27 cellular contexts compared by ENCODE assay signal in genomic region chr3:177230641-177231040, GRCh38.
"Had no signal": no experiment of that assay in that cellular context is flagged by ENCODE, and none has a peak within 500 bp of the region (broad histone marks: within the 10 kb centered on the region; RNA-seq: fewer than 3 reads in every experiment).

No MANE protein-coding gene starts in this region.

- H3K4me1 Mint-ChIP-seq: activated CD4-positive, alpha-beta memory T cell treated with anti-CD3 and anti-CD28 coated beads, Interleukin-2, amount 10 ng/mL, durations not matched to agents 7 days and 5 days; brain; WTC11 had no signal

- H3K4me1 ChIP-seq: ascending aorta, breast epithelium, colonic mucosa had no signal

- H3K27me3 ChIP-seq: ascending aorta, breast epithelium, cardiac muscle cell, colonic mucosa had no signal

- H3K9me3 ChIP-seq: ascending aorta, breast epithelium, colonic mucosa had no signal

- H3K4me3 Mint-ChIP-seq: activated CD4-positive, alpha-beta memory T cell treated with anti-CD3 and anti-CD28 coated beads, Interleukin-2, amount 10 ng/mL, durations not matched to agents 7 days and 5 days; activated CD4-positive, alpha-beta T cell treated with anti-CD3 and anti-CD28 coated beads, Interleukin-2, amount 10 ng/mL, durations not matched to agents 7 days and 5 days; activated naive CD4-positive, alpha-beta T cell treated with anti-CD3 and anti-CD28 coated beads, Interleukin-2, amount 10 ng/mL, durations not matched to agents 7 days and 5 days; activated naive CD8-positive, alpha-beta T cell treated with anti-CD3 and anti-CD28 coated beads, Interleukin-2, amount 10 ng/mL, durations not matched to agents 7 days and 5 days; activated T-cell treated with anti-CD3 and anti-CD28 coated beads, Interleukin-2, amount 50 U/mL, for 24 hours; activated T-cell treated with anti-CD3 and anti-CD28 coated beads, Interleukin-2, amount 50 U/mL, for 72 hours; brain; WTC11 had no signal

- H3K27ac ChIP-seq: ascending aorta, breast epithelium, cardiac muscle cell, colonic mucosa, VCaP had no signal

- H3K4me3 ChIP-seq: ascending aorta, breast epithelium, cardiac muscle cell, colonic mucosa had no signal

- H3K27ac Mint-ChIP-seq: activated CD4-positive, alpha-beta memory T cell treated with anti-CD3 and anti-CD28 coated beads, Interleukin-2, amount 10 ng/mL, durations not matched to agents 7 days and 5 days; activated CD4-positive, alpha-beta T cell treated with anti-CD3 and anti-CD28 coated beads, Interleukin-2, amount 10 ng/mL, durations not matched to agents 7 days and 5 days; activated naive CD4-positive, alpha-beta T cell treated with anti-CD3 and anti-CD28 coated beads, Interleukin-2, amount 10 ng/mL, durations not matched to agents 7 days and 5 days; activated naive CD4-positive, alpha-beta T cell treated with anti-CD3 and anti-CD28 coated beads, Interleukin-2, amount 50 U/mL, for 72 hours; activated naive CD8-positive, alpha-beta T cell treated with anti-CD3 and anti-CD28 coated beads, Interleukin-2, amount 10 ng/mL, durations not matched to agents 7 days and 5 days; activated T-cell treated with anti-CD3 and anti-CD28 coated beads, Interleukin-2, amount 50 U/mL, for 24 hours; activated T-cell treated with anti-CD3 and anti-CD28 coated beads, Interleukin-2, amount 50 U/mL, for 72 hours; brain; WTC11 had no signal

- H3K27me3 Mint-ChIP-seq: activated CD4-positive, alpha-beta memory T cell treated with anti-CD3 and anti-CD28 coated beads, Interleukin-2, amount 10 ng/mL, durations not matched to agents 7 days and 5 days; activated CD4-positive, alpha-beta T cell treated with anti-CD3 and anti-CD28 coated beads, Interleukin-2, amount 10 ng/mL, durations not matched to agents 7 days and 5 days; activated naive CD4-positive, alpha-beta T cell treated with anti-CD3 and anti-CD28 coated beads, Interleukin-2, amount 10 ng/mL, durations not matched to agents 7 days and 5 days; activated naive CD8-positive, alpha-beta T cell treated with anti-CD3 and anti-CD28 coated beads, Interleukin-2, amount 10 ng/mL, durations not matched to agents 7 days and 5 days; activated T-cell treated with anti-CD3 and anti-CD28 coated beads, Interleukin-2, amount 50 U/mL, for 24 hours had no signal

- ATAC-seq: activated naive CD4-positive, alpha-beta T cell treated with anti-CD3 and anti-CD28 coated beads, Interleukin-2, amount 50 U/mL, for 72 hours; activated T-cell treated with anti-CD3 and anti-CD28 coated beads, Interleukin-2, amount 50 U/mL, for 72 hours; esophagus mucosa; WTC11 had no signal

- H3K36me3 ChIP-seq: ascending aorta, breast epithelium, cardiac muscle cell, colonic mucosa had no signal

- DNase-seq: activated CD4-positive, alpha-beta memory T cell treated with anti-CD3 and anti-CD28 coated beads, Interleukin-2, amount 10 ng/mL, durations not matched to agents 7 days and 5 days; activated CD4-positive, alpha-beta T cell treated with anti-CD3 and anti-CD28 coated beads for 1 hour; activated CD4-positive, alpha-beta T cell treated with anti-CD3 and anti-CD28 coated beads for 4 hours; activated CD4-positive, alpha-beta T cell treated with anti-CD3 and anti-CD28 coated beads, Interleukin-2, amount 10 ng/mL, durations not matched to agents 7 days and 5 days; activated CD4-positive, alpha-beta T cell treated with anti-CD3 and anti-CD28 coated beads, Interleukin-2, amount 50 U/mL, for 4 hours; activated CD8-positive, alpha-beta memory T cell treated with anti-CD3 and anti-CD28 coated beads, Interleukin-2, amount 50 U/mL, for 48 hours; activated gamma-delta T cell; activated naive CD4-positive, alpha-beta T cell; activated naive CD4-positive, alpha-beta T cell treated with anti-CD3 and anti-CD28 coated beads, Interleukin-2, amount 10 ng/mL, durations not matched to agents 7 days and 5 days; activated naive CD8-positive, alpha-beta T cell treated with anti-CD3 and anti-CD28 coated beads, Interleukin-2, amount 10 ng/mL, durations not matched to agents 7 days and 5 days; activated T-cell treated with anti-CD3 and anti-CD28 coated beads for 4 hours; activated T-cell treated with anti-CD3 and anti-CD28 coated beads, Interleukin-2, amount 50 U/mL, for 24 hours; activated T-cell treated with anti-CD3 and anti-CD28 coated beads, Interleukin-2, amount 50 U/mL, for 72 hours; central memory CD4-positive, alpha-beta T cell; cerebellar nuclear complex; colonic mucosa; effector CD8-positive, alpha-beta T cell; foreskin fibroblast; T-helper 2 cell had no signal
